Comparison of ENCODE assay signal across 8 cellular contexts in genomic region chr17:66304304-66305174, GRCh38. TPM values are rescaled to one million over a fixed set of nuclear protein-coding genes. Genes with fewer than 3 reads are reported as not detected.
DNase-seq lines count a peak whose midpoint lies in the region; ATAC-seq and TF ChIP-seq lines count a peak whose summit lies in the region.

No MANE protein-coding gene starts in this region.

- H3K4me3 Mint-ChIP-seq in activated CD8-positive, alpha-beta T cell treated with anti-CD3 and anti-CD28 coated beads for 36 hours, result peak overlapping the region; percentile 94

- TF ChIP-seq CTCF in activated CD8-positive, alpha-beta T cell treated with anti-CD3 and anti-CD28 coated beads for 36 hours (IDR thresholded peaks at IDR 0.05), result no peak
- TF ChIP-seq CTCF in foreskin fibroblast (IDR thresholded peaks at IDR 0.05; ENCODE audit: low read depth, low read length), result no peak

- in situ Hi-C loops in KBM-7 (cut with MboI; ENCODE audit: low pct_unique_long_range_greater_than_20kb, low sequenced_read_pairs), result no loop called here

- peaks cover 3% of the 10 kb centered on the region for H3K9me3 Mint-ChIP-seq in activated CD8-positive, alpha-beta T cell treated with anti-CD3 and anti-CD28 coated beads for 36 hours

- intact Hi-C loops in activated CD8-positive, alpha-beta T cell treated with anti-CD3 and anti-CD28 coated beads for 36 hours (cut with micrococcal nuclease), result loop anchor here (5.0 to 10.0 kb wide), 4 partner anchors 47 to 240 kb away; no protein-coding TSS in a partner anchor
- intact Hi-C loops in sciatic nerve (cut with DNase I), result no loop called here

- H3K27ac Mint-ChIP-seq in activated CD8-positive, alpha-beta T cell treated with anti-CD3 and anti-CD28 coated beads for 36 hours, result peak overlapping the region; percentile 96

- peaks cover 55% of the 10 kb centered on the region for H3K36me3 Mint-ChIP-seq in activated CD8-positive, alpha-beta T cell treated with anti-CD3 and anti-CD28 coated beads for 36 hours (ENCODE audit: low read depth)

- CTCF ChIA-PET in activated CD8-positive, alpha-beta T cell treated with anti-CD3 and anti-CD28 coated beads for 36 hours (lab: Charles Lee), result interaction anchor here (0.9 to 1.7 kb wide), 7 partner anchors 13 to 262 kb away, joined by 3 to 4 read pairs (median 3); no protein-coding TSS in a partner anchor

- ATAC-seq in activated CD8-positive, alpha-beta T cell treated with anti-CD3 and anti-CD28 coated beads for 36 hours, result peak; percentile 23
- ATAC-seq in sciatic nerve, result peak; percentile 38
- ATAC-seq in HG03460 (IDR thresholded peaks at IDR 0.05; ENCODE audit: unreplicated experiment), result no peak
- no peak for ATAC-seq in HG02571 (IDR thresholded peaks at IDR 0.05; ENCODE audit: unreplicated experiment)

- peak overlapping the region; percentile 80 to 81 for H3K4me3 ChIP-seq in foreskin fibroblast (ENCODE audit: low read depth in 1 of 2, low read length in 2 of 2)

- H3K4me1 Mint-ChIP-seq in activated CD8-positive, alpha-beta T cell treated with anti-CD3 and anti-CD28 coated beads for 36 hours (ENCODE audit: low read depth), result peaks cover 51% of the 10 kb centered on the region

- POLR2A ChIA-PET in activated CD8-positive, alpha-beta T cell treated with anti-CD3 and anti-CD28 coated beads for 36 hours (lab: Charles Lee), result interaction anchor here (1.0 to 1.6 kb wide), 6 partner anchors 8 to 94 kb away, joined by 4 to 7 read pairs (median 4); no protein-coding TSS in a partner anchor

- no peaks in the 10 kb centered on the region for H3K27me3 Mint-ChIP-seq in activated CD8-positive, alpha-beta T cell treated with anti-CD3 and anti-CD28 coated beads for 36 hours

- DNase-seq in COLO829 (ENCODE audit: low spot score) (peak; percentile 15), KBM-7 (peak; percentile 15), foreskin fibroblast (no peak), sciatic nerve (ENCODE audit: low spot score) (no peak), middle frontal gyrus (ENCODE audit: extremely low spot score, low spot score) (no peak)
- peak; percentile 38 for DNase-seq in activated CD8-positive, alpha-beta T cell treated with anti-CD3 and anti-CD28 coated beads for 36 hours

RNA-seq across cellular contexts. Expression of gene PRKCA, which starts 2.1 kb away (rescaled TPM):
- 10 to 100 TPM; 84.4 to 87.9 TPM for total RNA-seq in activated CD8-positive, alpha-beta T cell treated with anti-CD3 and anti-CD28 coated beads for 36 hours
- total RNA-seq in sciatic nerve, result 168 TPM

Comparison
In these comparisons a context has a peak if more than half of its experiments do, and no peak if none do; other contexts are left out.
1. DNase-seq: peak in COLO829 (single experiment), KBM-7 (single experiment) and activated CD8-positive, alpha-beta T cell treated with anti-CD3 and anti-CD28 coated beads for 36 hours (single experiment); none in foreskin fibroblast (0 of 2), sciatic nerve (single experiment) and middle frontal gyrus (single experiment).
2. ATAC-seq: peak in activated CD8-positive, alpha-beta T cell treated with anti-CD3 and anti-CD28 coated beads for 36 hours (single experiment) and sciatic nerve (single experiment); none in HG03460 (single experiment) and HG02571 (single experiment).